In the genomic region with DNA sequence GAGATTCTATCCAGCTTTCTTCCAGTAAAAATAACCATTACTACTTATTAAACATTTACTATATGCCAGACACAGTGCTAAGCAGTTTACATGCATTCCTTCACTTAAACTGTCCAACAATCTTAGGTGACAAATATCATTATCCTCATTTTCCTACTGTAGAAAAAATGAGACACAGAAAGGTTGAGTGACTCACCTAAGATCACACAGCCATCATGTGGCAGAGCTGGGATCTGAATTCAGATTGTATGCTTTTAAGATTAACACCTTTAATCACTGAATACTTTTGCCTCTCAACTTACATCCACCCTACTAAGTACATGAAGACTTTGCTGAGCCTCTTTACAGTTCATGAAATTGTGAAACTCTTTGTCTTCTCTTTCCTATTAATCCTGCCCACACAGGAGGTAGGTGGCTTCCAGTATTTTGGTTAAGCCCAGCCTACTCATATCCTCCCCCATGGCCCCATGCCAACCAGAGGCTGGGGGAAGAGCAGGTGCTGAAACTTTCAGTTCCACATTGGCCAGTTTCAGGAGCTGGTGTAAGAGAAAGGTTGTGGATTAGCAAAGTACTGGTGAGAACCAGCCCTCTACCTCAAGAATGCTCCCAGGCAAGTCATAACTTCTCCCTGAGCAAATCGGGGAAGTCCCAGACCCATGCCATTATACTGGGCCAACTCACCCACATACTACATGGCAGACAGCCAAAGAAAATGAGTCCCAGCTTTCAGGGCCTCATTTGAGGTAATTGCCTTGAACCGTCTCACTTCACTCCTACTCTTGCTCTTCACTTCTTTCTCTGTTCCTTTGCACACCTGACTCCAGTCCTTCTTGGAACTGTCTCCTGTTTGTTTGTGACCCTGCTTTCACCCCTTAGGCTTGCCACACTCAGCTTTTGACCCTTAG, we compare ENCODE assay signal across 1 cellular context.
TF ChIP-seq lines count a peak whose summit lies in the region.

No MANE protein-coding gene starts in this region.

TF ChIP-seq in GM12878, 131 proteins besides CTCF, POLR2A, EP300 and RAD21 (continued from another document and continues in another):
- TF ChIP-seq, protein P1, sequence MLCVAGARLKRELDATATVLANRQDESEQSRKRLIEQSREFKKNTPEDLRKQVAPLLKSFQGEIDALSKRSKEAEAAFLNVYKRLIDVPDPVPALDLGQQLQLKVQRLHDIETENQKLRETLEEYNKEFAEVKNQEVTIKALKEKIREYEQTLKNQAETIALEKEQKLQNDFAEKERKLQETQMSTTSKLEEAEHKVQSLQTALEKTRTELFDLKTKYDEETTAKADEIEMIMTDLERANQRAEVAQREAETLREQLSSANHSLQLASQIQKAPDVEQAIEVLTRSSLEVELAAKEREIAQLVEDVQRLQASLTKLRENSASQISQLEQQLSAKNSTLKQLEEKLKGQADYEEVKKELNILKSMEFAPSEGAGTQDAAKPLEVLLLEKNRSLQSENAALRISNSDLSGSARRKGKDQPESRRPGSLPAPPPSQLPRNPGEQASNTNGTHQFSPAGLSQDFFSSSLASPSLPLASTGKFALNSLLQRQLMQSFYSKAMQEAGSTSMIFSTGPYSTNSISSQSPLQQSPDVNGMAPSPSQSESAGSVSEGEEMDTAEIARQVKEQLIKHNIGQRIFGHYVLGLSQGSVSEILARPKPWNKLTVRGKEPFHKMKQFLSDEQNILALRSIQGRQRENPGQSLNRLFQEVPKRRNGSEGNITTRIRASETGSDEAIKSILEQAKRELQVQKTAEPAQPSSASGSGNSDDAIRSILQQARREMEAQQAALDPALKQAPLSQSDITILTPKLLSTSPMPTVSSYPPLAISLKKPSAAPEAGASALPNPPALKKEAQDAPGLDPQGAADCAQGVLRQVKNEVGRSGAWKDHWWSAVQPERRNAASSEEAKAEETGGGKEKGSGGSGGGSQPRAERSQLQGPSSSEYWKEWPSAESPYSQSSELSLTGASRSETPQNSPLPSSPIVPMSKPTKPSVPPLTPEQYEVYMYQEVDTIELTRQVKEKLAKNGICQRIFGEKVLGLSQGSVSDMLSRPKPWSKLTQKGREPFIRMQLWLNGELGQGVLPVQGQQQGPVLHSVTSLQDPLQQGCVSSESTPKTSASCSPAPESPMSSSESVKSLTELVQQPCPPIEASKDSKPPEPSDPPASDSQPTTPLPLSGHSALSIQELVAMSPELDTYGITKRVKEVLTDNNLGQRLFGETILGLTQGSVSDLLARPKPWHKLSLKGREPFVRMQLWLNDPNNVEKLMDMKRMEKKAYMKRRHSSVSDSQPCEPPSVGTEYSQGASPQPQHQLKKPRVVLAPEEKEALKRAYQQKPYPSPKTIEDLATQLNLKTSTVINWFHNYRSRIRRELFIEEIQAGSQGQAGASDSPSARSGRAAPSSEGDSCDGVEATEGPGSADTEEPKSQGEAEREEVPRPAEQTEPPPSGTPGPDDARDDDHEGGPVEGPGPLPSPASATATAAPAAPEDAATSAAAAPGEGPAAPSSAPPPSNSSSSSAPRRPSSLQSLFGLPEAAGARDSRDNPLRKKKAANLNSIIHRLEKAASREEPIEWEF (IDR thresholded peaks at IDR 0.05; ENCODE audit: insufficient replicate concordance, low read depth, low read length) = peak; percentile 80
- TF ChIP-seq CEBPB (IDR thresholded peaks at IDR 0.05; ENCODE audit: borderline replicate concordance in 1 of 2, low read depth in 2 of 2, low read length in 2 of 2) (peak in 1 of 2 experiments; percentile 90; a peak in 1 of 4 replicates), TCF3 (IDR thresholded peaks at IDR 0.05; ENCODE audit: borderline replicate concordance, insufficient read depth, low read depth, low read length) (peak; percentile 96), BCLAF1 (IDR thresholded peaks at IDR 0.05) (no peak), SUZ12 (IDR thresholded peaks at IDR 0.05; ENCODE audit: unreplicated experiment) (no peak), FOXM1 (IDR thresholded peaks at IDR 0.05; ENCODE audit: low read depth, low read length) (peak; percentile 97), EED (IDR thresholded peaks at IDR 0.05; ENCODE audit: low read depth) (peak; percentile 98), ATF7 (IDR thresholded peaks at IDR 0.05; ENCODE audit: low read depth) (peak; percentile 85), NFIC (IDR thresholded peaks at IDR 0.05; ENCODE audit: low read depth, low read length) (peak; percentile 98), ETV6 (conservative IDR thresholded peaks at IDR 0.05 in 1 of 2, IDR thresholded peaks at IDR 0.05 in 1 of 2; ENCODE audit: borderline replicate concordance in 1 of 2, low read depth in 1 of 2) (peak in 1 of 2 experiments; percentile 86; a peak in 2 of 4 replicates), DPF2 (IDR thresholded peaks at IDR 0.05) (peak; percentile 99), SMARCA5 (IDR thresholded peaks at IDR 0.05) (peak; percentile 93), IRF4 (IDR thresholded peaks at IDR 0.05; ENCODE audit: low read depth, low read length) (peak; percentile 97), ZSCAN29 (IDR thresholded peaks at IDR 0.05) (peak; percentile 59; the same call in 1 of the 2 replicates), NR2F1 (conservative IDR thresholded peaks at IDR 0.05) (peak; percentile 78), MXI1 (IDR thresholded peaks at IDR 0.05; ENCODE audit: low read depth, low read length) (peak; percentile 63), TCF12 (IDR thresholded peaks at IDR 0.05; ENCODE audit: low read depth, low read length) (peak; percentile 99), USF2 (IDR thresholded peaks at IDR 0.05; ENCODE audit: borderline replicate concordance, low read depth, low read length) (no peak), CHD1 (IDR thresholded peaks at IDR 0.05; ENCODE audit: low read depth, low read length) (peak; percentile 60; the same call in 1 of the 2 replicates), JUND (IDR thresholded peaks at IDR 0.05; ENCODE audit: low read depth, low read length) (peak; percentile 39; the same call in 1 of the 2 replicates), PAX5 (IDR thresholded peaks at IDR 0.05; ENCODE audit: borderline replicate concordance, low read depth, low read length) (peak; percentile 94), SMAD1 (IDR thresholded peaks at IDR 0.05; ENCODE audit: low read depth, partially characterized antibody) (peak; percentile 99), CHD2 (IDR thresholded peaks at IDR 0.05; ENCODE audit: borderline replicate concordance, low read depth, low read length) (peak; percentile 75), GATAD2B (conservative IDR thresholded peaks at IDR 0.05; ENCODE audit: low read depth) (peak; percentile 98), ZBED1 (IDR thresholded peaks at IDR 0.05; ENCODE audit: borderline replicate concordance) (peak; percentile 92; the same call in 1 of the 2 replicates), IKZF1 (conservative IDR thresholded peaks at IDR 0.05) (peak; percentile 99), RUNX3 (IDR thresholded peaks at IDR 0.05; ENCODE audit: low read length) (peak; percentile 95), LARP7 (IDR thresholded peaks at IDR 0.05) (no peak), IKZF2 (IDR thresholded peaks at IDR 0.05) (peak; percentile 99), ZNF217 (IDR thresholded peaks at IDR 0.05) (peak; percentile 95), BMI1 (IDR thresholded peaks at IDR 0.05; ENCODE audit: borderline replicate concordance) (peak; percentile 77), MEF2B (IDR thresholded peaks at IDR 0.05; ENCODE audit: partially characterized antibody, poor library complexity, severe bottlenecking) (peak; percentile 83), ZNF274 (IDR thresholded peaks at IDR 0.05; ENCODE audit: insufficient read depth, insufficient read length) (no peak), TCF7 (IDR thresholded peaks at IDR 0.05; ENCODE audit: borderline replicate concordance) (0 out of 2 replicates have a peak, but pooled peaks have one; percentile 7), MTA3 (IDR thresholded peaks at IDR 0.05; ENCODE audit: borderline replicate concordance, low read length) (peak; percentile 97), TBL1XR1 (IDR thresholded peaks at IDR 0.05; ENCODE audit: low read depth, low read length) (peak; percentile 80), SP1 (IDR thresholded peaks at IDR 0.05; ENCODE audit: low read depth, low read length) (peak; percentile 38), BCL11A (IDR thresholded peaks at IDR 0.05; ENCODE audit: low read depth, low read length) (peak; percentile 98), PML (IDR thresholded peaks at IDR 0.05; ENCODE audit: low read length) (no peak), POLR2AphosphoS5 (IDR thresholded peaks at IDR 0.05; ENCODE audit: low read length) (peak; percentile 47; the same call in 1 of the 2 replicates), MYB (IDR thresholded peaks at IDR 0.05; ENCODE audit: borderline replicate concordance, low read depth, low read length) (no peak)
- TF ChIP-seq, protein P2, sequence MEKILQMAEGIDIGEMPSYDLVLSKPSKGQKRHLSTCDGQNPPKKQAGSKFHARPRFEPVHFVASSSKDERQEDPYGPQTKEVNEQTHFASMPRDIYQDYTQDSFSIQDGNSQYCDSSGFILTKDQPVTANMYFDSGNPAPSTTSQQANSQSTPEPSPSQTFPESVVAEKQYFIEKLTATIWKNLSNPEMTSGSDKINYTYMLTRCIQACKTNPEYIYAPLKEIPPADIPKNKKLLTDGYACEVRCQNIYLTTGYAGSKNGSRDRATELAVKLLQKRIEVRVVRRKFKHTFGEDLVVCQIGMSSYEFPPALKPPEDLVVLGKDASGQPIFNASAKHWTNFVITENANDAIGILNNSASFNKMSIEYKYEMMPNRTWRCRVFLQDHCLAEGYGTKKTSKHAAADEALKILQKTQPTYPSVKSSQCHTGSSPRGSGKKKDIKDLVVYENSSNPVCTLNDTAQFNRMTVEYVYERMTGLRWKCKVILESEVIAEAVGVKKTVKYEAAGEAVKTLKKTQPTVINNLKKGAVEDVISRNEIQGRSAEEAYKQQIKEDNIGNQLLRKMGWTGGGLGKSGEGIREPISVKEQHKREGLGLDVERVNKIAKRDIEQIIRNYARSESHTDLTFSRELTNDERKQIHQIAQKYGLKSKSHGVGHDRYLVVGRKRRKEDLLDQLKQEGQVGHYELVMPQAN (conservative IDR thresholded peaks at IDR 0.05) = no peak
- TF ChIP-seq, protein P3, sequence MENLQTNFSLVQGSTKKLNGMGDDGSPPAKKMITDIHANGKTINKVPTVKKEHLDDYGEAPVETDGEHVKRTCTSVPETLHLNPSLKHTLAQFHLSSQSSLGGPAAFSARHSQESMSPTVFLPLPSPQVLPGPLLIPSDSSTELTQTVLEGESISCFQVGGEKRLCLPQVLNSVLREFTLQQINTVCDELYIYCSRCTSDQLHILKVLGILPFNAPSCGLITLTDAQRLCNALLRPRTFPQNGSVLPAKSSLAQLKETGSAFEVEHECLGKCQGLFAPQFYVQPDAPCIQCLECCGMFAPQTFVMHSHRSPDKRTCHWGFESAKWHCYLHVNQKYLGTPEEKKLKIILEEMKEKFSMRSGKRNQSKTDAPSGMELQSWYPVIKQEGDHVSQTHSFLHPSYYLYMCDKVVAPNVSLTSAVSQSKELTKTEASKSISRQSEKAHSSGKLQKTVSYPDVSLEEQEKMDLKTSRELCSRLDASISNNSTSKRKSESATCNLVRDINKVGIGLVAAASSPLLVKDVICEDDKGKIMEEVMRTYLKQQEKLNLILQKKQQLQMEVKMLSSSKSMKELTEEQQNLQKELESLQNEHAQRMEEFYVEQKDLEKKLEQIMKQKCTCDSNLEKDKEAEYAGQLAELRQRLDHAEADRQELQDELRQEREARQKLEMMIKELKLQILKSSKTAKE (IDR thresholded peaks at IDR 0.05; ENCODE audit: low read depth, poor library complexity, severe bottlenecking) = peak; percentile 98
- TF ChIP-seq, protein P4, sequence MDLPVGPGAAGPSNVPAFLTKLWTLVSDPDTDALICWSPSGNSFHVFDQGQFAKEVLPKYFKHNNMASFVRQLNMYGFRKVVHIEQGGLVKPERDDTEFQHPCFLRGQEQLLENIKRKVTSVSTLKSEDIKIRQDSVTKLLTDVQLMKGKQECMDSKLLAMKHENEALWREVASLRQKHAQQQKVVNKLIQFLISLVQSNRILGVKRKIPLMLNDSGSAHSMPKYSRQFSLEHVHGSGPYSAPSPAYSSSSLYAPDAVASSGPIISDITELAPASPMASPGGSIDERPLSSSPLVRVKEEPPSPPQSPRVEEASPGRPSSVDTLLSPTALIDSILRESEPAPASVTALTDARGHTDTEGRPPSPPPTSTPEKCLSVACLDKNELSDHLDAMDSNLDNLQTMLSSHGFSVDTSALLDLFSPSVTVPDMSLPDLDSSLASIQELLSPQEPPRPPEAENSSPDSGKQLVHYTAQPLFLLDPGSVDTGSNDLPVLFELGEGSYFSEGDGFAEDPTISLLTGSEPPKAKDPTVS (IDR thresholded peaks at IDR 0.05; ENCODE audit: low read depth, low read length) = no peak
- TF ChIP-seq, protein P5, sequence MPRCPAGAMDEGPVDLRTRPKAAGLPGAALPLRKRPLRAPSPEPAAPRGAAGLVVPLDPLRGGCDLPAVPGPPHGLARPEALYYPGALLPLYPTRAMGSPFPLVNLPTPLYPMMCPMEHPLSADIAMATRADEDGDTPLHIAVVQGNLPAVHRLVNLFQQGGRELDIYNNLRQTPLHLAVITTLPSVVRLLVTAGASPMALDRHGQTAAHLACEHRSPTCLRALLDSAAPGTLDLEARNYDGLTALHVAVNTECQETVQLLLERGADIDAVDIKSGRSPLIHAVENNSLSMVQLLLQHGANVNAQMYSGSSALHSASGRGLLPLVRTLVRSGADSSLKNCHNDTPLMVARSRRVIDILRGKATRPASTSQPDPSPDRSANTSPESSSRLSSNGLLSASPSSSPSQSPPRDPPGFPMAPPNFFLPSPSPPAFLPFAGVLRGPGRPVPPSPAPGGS (IDR thresholded peaks at IDR 0.05; ENCODE audit: borderline replicate concordance, insufficient read depth, low read depth, low read length, poor library complexity, severe bottlenecking) = peak; percentile 96
